In the genomic region with DNA sequence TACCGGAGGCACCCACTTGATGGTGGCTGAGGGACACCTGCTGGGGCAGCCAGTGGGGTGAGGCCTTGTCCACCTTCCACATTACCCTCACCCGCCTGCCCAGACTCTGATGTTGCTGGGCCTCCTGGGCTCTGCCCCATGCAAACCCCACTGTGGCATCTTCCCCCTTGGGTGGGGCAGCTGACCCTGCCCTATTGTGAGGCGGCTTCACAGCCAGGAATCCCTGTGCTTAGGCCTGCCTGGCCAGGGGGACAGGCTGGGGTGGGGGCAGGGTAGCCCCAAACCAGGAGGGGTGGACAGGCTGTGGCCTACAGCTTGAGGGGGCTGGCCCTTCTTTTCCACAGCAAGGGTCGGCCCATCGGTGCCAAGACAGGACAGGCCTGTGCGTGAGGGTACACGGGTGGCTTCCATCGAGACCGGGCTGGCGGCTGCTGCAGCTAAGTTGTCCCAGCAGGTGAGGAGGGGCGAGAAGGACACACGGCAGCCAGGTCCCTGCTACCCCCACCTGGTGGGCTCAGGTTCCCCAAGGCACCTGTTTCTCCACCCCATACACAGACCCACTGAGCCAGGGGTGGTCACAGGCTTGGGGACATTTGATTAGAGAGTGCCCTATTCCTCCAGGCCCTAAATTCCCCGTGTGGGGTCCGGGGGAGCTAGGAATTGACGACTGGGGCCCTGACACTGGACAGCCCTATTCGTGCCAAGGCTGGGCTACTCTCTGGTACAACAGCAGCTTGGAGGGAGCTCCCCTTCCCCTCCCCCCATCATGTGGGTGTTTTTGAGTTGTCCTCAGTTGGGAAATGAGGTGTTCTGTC, we compare ENCODE assay signal across 14 cellular contexts.
DNase-seq lines count a peak whose midpoint lies in the region; ATAC-seq and TF ChIP-seq lines count a peak whose summit lies in the region.
"Had no signal": no experiment of that assay in that cellular context is flagged by ENCODE, and none has a peak within 500 bp of the region (broad histone marks: within the 10 kb centered on the region; RNA-seq: fewer than 3 reads in every experiment).

No MANE protein-coding gene starts in this region.

- no peak for TF ChIP-seq POLR2A in sigmoid colon (IDR thresholded peaks at IDR 0.05)

- H3K27ac ChIP-seq in sigmoid colon: no peak overlapping the region
- H3K27ac ChIP-seq: BLaER1 treated with 17β-estradiol and CSF1 and Interleukin-3, amounts not matched to agents 10 nM and 100 nM; esophagus squamous epithelium had no signal

- peaks cover 0 to 1% of the 10 kb centered on the region in 2 donors for H3K4me1 Mint-ChIP-seq in immature natural killer cell

- H3K4me1 ChIP-seq in sigmoid colon: peaks cover 0 to 14% (median 0%) of the 10 kb centered on the region in 4 donors
- H3K4me1 ChIP-seq: BLaER1 treated with 17β-estradiol and CSF1 and Interleukin-3, amounts not matched to agents 10 nM and 100 nM; esophagus squamous epithelium had no signal

- H3K36me3 Mint-ChIP-seq in immature natural killer cell: peaks cover 0 to 4% (median 4%) of the 10 kb centered on the region in 3 donors

- TF ChIP-seq EP300 in sigmoid colon (IDR thresholded peaks at IDR 0.05): no peak

- no peak for ATAC-seq in left ventricle myocardium superior

- intact Hi-C loops in left ventricle myocardium superior (cut with micrococcal nuclease) (no loop called here), sigmoid colon (cut with DNase I) (no loop called here)

- H3K9me3 Mint-ChIP-seq in immature natural killer cell: no peaks in the 10 kb centered on the region

- no peaks in the 10 kb centered on the region for H3K9me3 ChIP-seq in sigmoid colon
- H3K9me3 ChIP-seq: BLaER1 treated with 17β-estradiol and CSF1 and Interleukin-3, amounts not matched to agents 10 nM and 100 nM; esophagus squamous epithelium had no signal

- H3K4me3 ChIP-seq in H7 (ENCODE audit: insufficient read depth, low read depth, low read length): no peak overlapping the region
- H3K4me3 ChIP-seq in sigmoid colon: no peak overlapping the region
- H3K4me3 ChIP-seq: BLaER1 treated with 17β-estradiol and CSF1 and Interleukin-3, amounts not matched to agents 10 nM and 100 nM; esophagus squamous epithelium had no signal

- TF ChIP-seq CTCF in sigmoid colon (IDR thresholded peaks at IDR 0.05): no peak

- H3K36me3 ChIP-seq in H7 (replicated peaks; ENCODE audit: control insufficient read depth, insufficient read depth, low read length) (peaks cover 1% of the 10 kb centered on the region), sigmoid colon (peaks cover 14 to 54% (median 36%) of the 10 kb centered on the region in 4 donors)

- no peak overlapping the region for H3K27ac Mint-ChIP-seq in immature natural killer cell
- H3K27ac Mint-ChIP-seq: progenitor cell of endocrine pancreas had no signal

- H3K4me3 Mint-ChIP-seq in immature natural killer cell: no peak overlapping the region

- H3K27me3 Mint-ChIP-seq in immature natural killer cell (ENCODE audit: low read depth in 3 of 3): peaks cover under 1 to 9% (median 5%) of the 10 kb centered on the region in 3 donors
- H3K27me3 Mint-ChIP-seq: progenitor cell of endocrine pancreas had no signal

- DNase-seq in H7: peak; percentile 50
- DNase-seq in activated CD8-positive, alpha-beta memory T cell treated with anti-CD3 and anti-CD28 coated beads for 24 hours: peak; percentile 50
- peak; percentile 26 for DNase-seq in left ventricle myocardium superior
- peak; percentile 65 for DNase-seq in sigmoid colon
- no peak for DNase-seq in NCI-H2196 (lab: John Stamatoyannopoulos, UW; ENCODE audit: unreplicated experiment)
- no peak for DNase-seq in NCI-H1048 (lab: John Stamatoyannopoulos, UW)
- no peak for DNase-seq in immature natural killer cell
- DNase-seq: esophagus squamous epithelium; GOT3; mesenchymal stem cell; OCI-M1; stimulated activated CD4-positive, alpha-beta T cell treated with anti-CD3 and anti-CD28 coated beads, Interleukin-2, amount 100 ng/mL, for 24 hours had no signal

- H3K27me3 ChIP-seq in H7 (ENCODE audit: control insufficient read depth, insufficient read depth, low read length): no peaks in the 10 kb centered on the region
- H3K27me3 ChIP-seq in sigmoid colon: no peaks in the 10 kb centered on the region
- H3K27me3 ChIP-seq: BLaER1 treated with 17β-estradiol and CSF1 and Interleukin-3, amounts not matched to agents 10 nM and 100 nM; esophagus squamous epithelium had no signal

- WGBS in sigmoid colon, 2 donors: 94 to 96% methylated on average over 16 of the region's 16 CpGs

Comparison
In these comparisons a context has a peak if more than half of its experiments do, and no peak if none do; other contexts are left out.
1. DNase-seq: peak in H7 (single experiment), activated CD8-positive, alpha-beta memory T cell treated with anti-CD3 and anti-CD28 coated beads for 24 hours (single experiment), left ventricle myocardium superior (single experiment) and sigmoid colon (single experiment); none in NCI-H2196 (single experiment), NCI-H1048 (single experiment) and immature natural killer cell (0 of 3).